ENCODE assay signal across 13 cellular contexts in the genomic region with DNA sequence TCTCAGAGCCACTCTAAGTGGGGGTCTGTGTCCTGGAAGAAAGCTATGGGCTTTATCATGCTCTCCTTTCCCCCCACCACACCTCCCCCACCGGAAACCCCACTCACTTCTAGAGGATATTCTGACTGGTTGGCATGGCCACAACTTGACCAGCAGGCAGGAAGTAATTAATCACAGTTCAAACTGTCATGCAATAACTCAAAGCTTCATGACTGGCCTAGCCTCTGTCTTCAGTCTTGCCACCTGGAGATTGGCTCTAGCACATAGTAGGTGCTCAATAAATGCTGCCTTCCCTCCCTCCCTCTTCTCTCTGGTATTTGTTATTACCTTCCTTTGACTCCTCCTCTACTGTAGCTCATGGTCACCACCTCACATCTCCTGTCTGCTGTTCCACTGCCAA.
DNase-seq lines count a peak whose midpoint lies in the region; ATAC-seq and TF ChIP-seq lines count a peak whose summit lies in the region.
"Had no signal": no experiment of that assay in that cellular context is flagged by ENCODE, and none has a peak within 500 bp of the region (broad histone marks: within the 10 kb centered on the region; RNA-seq: fewer than 3 reads in every experiment).

No MANE protein-coding gene starts in this region.

- H3K9ac ChIP-seq in Loucy (ENCODE audit: low read depth, low read length, poor library complexity, severe bottlenecking), result no peak overlapping the region

- no peak for TF ChIP-seq CTCF in Loucy (conservative IDR thresholded peaks at IDR 0.05; ENCODE audit: low read length)

- no peaks in the 10 kb centered on the region for H3K36me3 Mint-ChIP-seq in activated CD4-positive, alpha-beta T cell treated with anti-CD3 and anti-CD28 coated beads, Interleukin-2, amount 10 ng/mL, durations not matched to agents 7 days and 5 days (ENCODE audit: low read depth)

- H3K9me3 Mint-ChIP-seq in activated CD4-positive, alpha-beta T cell treated with anti-CD3 and anti-CD28 coated beads, Interleukin-2, amount 10 ng/mL, durations not matched to agents 7 days and 5 days, result no peaks in the 10 kb centered on the region
- H3K9me3 Mint-ChIP-seq: activated T-cell treated with anti-CD3 and anti-CD28 coated beads, Interleukin-2, amount 50 U/mL, for 24 hours had no signal

- DNase-seq in activated CD4-positive, alpha-beta T cell treated with anti-CD3 and anti-CD28 coated beads, Interleukin-2, amount 10 ng/mL, durations not matched to agents 7 days and 5 days, result peak; percentile 4
- DNase-seq in activated CD4-positive, alpha-beta T cell treated with anti-CD3 and anti-CD28 coated beads, Interleukin-2, amount 50 U/mL, for 4 hours, result no peak
- DNase-seq in left kidney (ENCODE audit: low read depth, low spot score), result peak; percentile 27
- DNase-seq in Right ventricle myocardium superior, result no peak
- DNase-seq in left ventricle myocardium superior, result no peak
- DNase-seq: activated T-cell treated with anti-CD3 and anti-CD28 coated beads, Interleukin-2, amount 50 U/mL, for 24 hours; kidney glomerular epithelial cell; NCI-H1436 treated with DMSO at 0.1 percent for 48 hours; NCI-H524 treated with DMSO at 0.1 percent for 48 hours; stimulated activated CD4-positive, alpha-beta T cell treated with anti-CD3 and anti-CD28 coated beads, Interleukin-1b, Interleukin-23, amount 100 ng/mL, for 48 hours had no signal

- no peaks in the 10 kb centered on the region for H3K36me3 ChIP-seq in Loucy (ENCODE audit: insufficient read depth, low read length)

- intact Hi-C loops in Right ventricle myocardium superior (cut with DNase I), result no loop called here
- intact Hi-C loops in left ventricle myocardium superior (cut with micrococcal nuclease), result no loop called here

- H3K9me2 ChIP-seq in Loucy (replicated peaks; ENCODE audit: low read depth, low read length), result no peaks in the 10 kb centered on the region

- H2AFZ ChIP-seq in Loucy (ENCODE audit: low read length), result no peak overlapping the region

- no peaks in the 10 kb centered on the region for H3F3A ChIP-seq in Loucy (ENCODE audit: low read depth)

- peaks cover 44% of the 10 kb centered on the region for H3K27me3 Mint-ChIP-seq in activated CD4-positive, alpha-beta T cell treated with anti-CD3 and anti-CD28 coated beads, Interleukin-2, amount 10 ng/mL, durations not matched to agents 7 days and 5 days

- peaks cover 6% of the 10 kb centered on the region for H3K4me1 Mint-ChIP-seq in activated CD4-positive, alpha-beta T cell treated with anti-CD3 and anti-CD28 coated beads, Interleukin-2, amount 10 ng/mL, durations not matched to agents 7 days and 5 days

- POLR2A ChIA-PET in activated CD4-positive, alpha-beta T cell treated with anti-CD3 and anti-CD28 coated beads, Interleukin-2, amount 10 ng/mL, durations not matched to agents 7 days and 5 days (lab: Charles Lee), result no interaction called here

- H3K4me1 ChIP-seq in Loucy (ENCODE audit: insufficient read depth, low read length, poor library complexity, severe bottlenecking), result peaks cover 12% of the 10 kb centered on the region

- H4K20me1 ChIP-seq in Loucy (ENCODE audit: insufficient read depth, low read length, poor library complexity, severe bottlenecking), result no peaks in the 10 kb centered on the region

- H3K4me2 ChIP-seq in Loucy (ENCODE audit: low read depth, low read length, poor library complexity, severe bottlenecking), result peak overlapping the region; percentile 33

- no peaks in the 10 kb centered on the region for H3K9me3 ChIP-seq in Loucy (ENCODE audit: insufficient read depth, low read depth, low read length)

- H3K79me2 ChIP-seq in Loucy (ENCODE audit: insufficient read depth, low read length), result no peaks in the 10 kb centered on the region

- H3K27ac Mint-ChIP-seq in activated CD4-positive, alpha-beta T cell treated with anti-CD3 and anti-CD28 coated beads, Interleukin-2, amount 10 ng/mL, durations not matched to agents 7 days and 5 days, result no peak overlapping the region
- H3K27ac Mint-ChIP-seq: activated T-cell treated with anti-CD3 and anti-CD28 coated beads, Interleukin-2, amount 50 U/mL, for 24 hours had no signal

- no peak overlapping the region for H3K4me3 Mint-ChIP-seq in activated CD4-positive, alpha-beta T cell treated with anti-CD3 and anti-CD28 coated beads, Interleukin-2, amount 10 ng/mL, durations not matched to agents 7 days and 5 days
- H3K4me3 Mint-ChIP-seq: activated T-cell treated with anti-CD3 and anti-CD28 coated beads, Interleukin-2, amount 50 U/mL, for 24 hours had no signal

- no peaks in the 10 kb centered on the region for H3K27me3 ChIP-seq in Loucy (ENCODE audit: insufficient read depth, low read length, poor library complexity, severe bottlenecking)

- no peak overlapping the region for H3K4me3 ChIP-seq in Loucy (ENCODE audit: low read length, poor library complexity, severe bottlenecking)

- ATAC-seq in GM21529 (IDR thresholded peaks at IDR 0.05; ENCODE audit: unreplicated experiment) (peak; percentile 66), GM19023 (IDR thresholded peaks at IDR 0.05; ENCODE audit: unreplicated experiment) (no peak), Right ventricle myocardium superior (ENCODE audit: poor library complexity) (no peak), left ventricle myocardium superior (no peak)

- CTCF ChIA-PET in activated CD4-positive, alpha-beta T cell treated with anti-CD3 and anti-CD28 coated beads, Interleukin-2, amount 10 ng/mL, durations not matched to agents 7 days and 5 days (lab: Charles Lee), result interaction anchor here (0.9 kb wide), 1 partner anchor 10 kb away, joined by 3 read pairs; no protein-coding TSS in a partner anchor

Comparison
In these comparisons a context has a peak if more than half of its experiments do, and no peak if none do; other contexts are left out.
1. DNase-seq: peak in activated CD4-positive, alpha-beta T cell treated with anti-CD3 and anti-CD28 coated beads, Interleukin-2, amount 10 ng/mL, durations not matched to agents 7 days and 5 days (single experiment) and left kidney (single experiment); none in activated CD4-positive, alpha-beta T cell treated with anti-CD3 and anti-CD28 coated beads, Interleukin-2, amount 50 U/mL, for 4 hours (0 of 2), Right ventricle myocardium superior (single experiment) and left ventricle myocardium superior (single experiment).